ENCODE assay signal across 11 cellular contexts in genomic region chr1:10065344-10065685, GRCh38. TPM values are rescaled to one million over a fixed set of nuclear protein-coding genes. Genes with fewer than 3 reads are reported as not detected.
A peak's percentile ranks its signal among the peaks of the same experiment; 100 is the strongest.
DNase-seq lines count a peak whose midpoint lies in the region; TF ChIP-seq lines count a peak whose summit lies in the region.
"Had no signal": no experiment of that assay in that cellular context is flagged by ENCODE, and none has a peak within 500 bp of the region (broad histone marks: within the 10 kb centered on the region; RNA-seq: fewer than 3 reads in every experiment).

No MANE protein-coding gene starts in this region.

- DNase-seq in MV-4-11 (lab: John Stamatoyannopoulos, UW) (peak; percentile 84), dermis blood vessel endothelial cell (peak; percentile 43), kidney tubule cell (ENCODE audit: low spot score) (peak; percentile 35), superior temporal gyrus (ENCODE audit: extremely low spot score) (peak; percentile 75), NCI-H2081 (lab: John Stamatoyannopoulos, UW) (no peak), GM10266 (ENCODE audit: extremely low spot score) (no peak), glomerular visceral epithelial cell (ENCODE audit: extremely low spot score) (no peak), DMS153 treated with DMSO at 0.1 percent for 48 hours (lab: John Stamatoyannopoulos, UW; ENCODE audit: unreplicated experiment) (no peak)
- DNase-seq: activated CD4-positive, CD25-positive, alpha-beta regulatory T cell treated with anti-CD3 and anti-CD28 coated beads, Interleukin-2, amount 50 U/mL, for 72 hours; activated naive CD4-positive, alpha-beta T cell treated with anti-CD3 and anti-CD28 coated beads, Interleukin-2, amount 50 U/mL, for 16 hours; NCI-H1092 had no signal

- no peak for TF ChIP-seq CTCF in GM10266 (IDR thresholded peaks at IDR 0.05; ENCODE audit: control insufficient read depth, insufficient read depth, low read depth, missing control alignments)

RNA-seq across cellular contexts. Expression of gene UBE4B, which starts 32.6 kb away (rescaled TPM):
- total RNA-seq in dermis blood vessel endothelial cell = 23.0 and 44.9 TPM in 2 replicates

Comparison
In these comparisons a context has a peak if more than half of its experiments do, and no peak if none do; other contexts are left out.
1. DNase-seq: peak in MV-4-11 (single experiment), dermis blood vessel endothelial cell (single experiment), kidney tubule cell (single experiment) and superior temporal gyrus (single experiment); none in NCI-H2081 (0 of 2), GM10266 (single experiment), glomerular visceral epithelial cell (single experiment) and DMS153 treated with DMSO at 0.1 percent for 48 hours (single experiment).